ENCODE assay signal across 8 cellular contexts in the genomic region with DNA sequence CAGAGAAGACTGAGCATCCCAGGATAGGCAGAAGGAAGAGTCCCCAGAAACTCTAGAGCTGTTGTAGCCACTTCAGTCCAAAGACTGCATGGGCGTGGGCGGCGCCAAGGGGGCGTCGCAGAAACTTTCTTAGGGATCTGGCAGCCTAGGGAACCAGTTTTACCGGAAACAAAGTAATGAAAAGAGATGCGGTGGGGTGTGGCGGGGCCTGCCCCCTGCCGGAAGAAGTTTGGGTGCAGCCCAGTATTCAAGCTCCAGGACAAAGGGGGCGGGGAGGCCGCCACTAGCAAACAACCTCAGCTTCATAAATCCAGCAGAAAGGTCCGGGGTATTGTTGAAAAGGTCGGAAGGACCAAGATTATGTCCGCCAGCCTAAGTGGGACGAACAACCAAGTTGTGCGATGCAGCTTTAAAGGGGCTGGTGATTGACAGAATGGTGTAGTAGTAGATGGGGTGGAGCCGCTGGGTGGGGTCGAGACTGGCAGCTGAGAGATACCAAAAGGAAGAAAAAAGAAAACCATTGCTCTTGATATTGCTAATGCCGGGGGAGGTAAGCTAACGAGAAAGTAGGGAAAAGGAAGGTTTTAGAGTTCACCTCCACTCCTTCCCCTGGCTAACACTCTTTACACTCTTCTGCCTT.
A peak's percentile ranks its signal among the peaks of the same experiment; 100 is the strongest.
DNase-seq lines count a peak whose midpoint lies in the region; ATAC-seq lines count a peak whose summit lies in the region.

No MANE protein-coding gene starts in this region.

- DNase-seq in Right ventricle myocardium inferior (ENCODE audit: missing footprints) (peak; percentile 63), cardiac septum (ENCODE audit: low spot score) (no peak), NT2/D1 (ENCODE audit: low read depth, low spot score) (peak; percentile 51), Right ventricle myocardium superior (peak; percentile 69), posterior vena cava (ENCODE audit: low spot score) (peak; percentile 83), cortex of kidney (lab: John Stamatoyannopoulos, UW) (no peak)

- no peaks in the 10 kb centered on the region for H3K9me3 ChIP-seq in NT2/D1 (ENCODE audit: insufficient read depth, low read length)

- ATAC-seq in Right ventricle myocardium inferior (peak; percentile 80), HG02943 (IDR thresholded peaks at IDR 0.05; ENCODE audit: low read depth, unreplicated experiment) (peak; percentile 67), Right ventricle myocardium superior (ENCODE audit: poor library complexity) (peak; percentile 89)
- ATAC-seq in activated T-helper 17 cell treated with anti-CD3 and anti-CD28 coated beads, Interleukin-2, amount 50 U/mL, for 72 hours (replicated peaks): peak; percentile 79

- peak overlapping the region; percentile 85 for H3K4me3 Mint-ChIP-seq in activated T-helper 17 cell treated with anti-CD3 and anti-CD28 coated beads, Interleukin-2, amount 50 U/mL, for 72 hours

- H3K27me3 Mint-ChIP-seq in activated T-helper 17 cell treated with anti-CD3 and anti-CD28 coated beads, Interleukin-2, amount 50 U/mL, for 72 hours: no peaks in the 10 kb centered on the region

- H3K9ac ChIP-seq in NT2/D1 (ENCODE audit: insufficient read length, low read depth): peak overlapping the region; percentile 76

- H3K36me3 Mint-ChIP-seq in activated T-helper 17 cell treated with anti-CD3 and anti-CD28 coated beads, Interleukin-2, amount 50 U/mL, for 72 hours (ENCODE audit: low read depth): no peaks in the 10 kb centered on the region

- peaks cover 17% of the 10 kb centered on the region for H3K4me1 Mint-ChIP-seq in activated T-helper 17 cell treated with anti-CD3 and anti-CD28 coated beads, Interleukin-2, amount 50 U/mL, for 72 hours

- H3K36me3 ChIP-seq in NT2/D1 (ENCODE audit: insufficient read depth, insufficient read length, low read length): no peaks in the 10 kb centered on the region

- H3K4me3 ChIP-seq in NT2/D1 (ENCODE audit: insufficient read length, low read depth): peak overlapping the region; percentile 81

- no peaks in the 10 kb centered on the region for H3K9me3 Mint-ChIP-seq in activated T-helper 17 cell treated with anti-CD3 and anti-CD28 coated beads, Interleukin-2, amount 50 U/mL, for 72 hours

- H3K4me1 ChIP-seq in NT2/D1 (ENCODE audit: insufficient read depth, insufficient read length): peaks cover 5% of the 10 kb centered on the region

- H3K27me3 ChIP-seq in NT2/D1 (ENCODE audit: insufficient read depth, insufficient read length): no peaks in the 10 kb centered on the region

- intact Hi-C loops in Right ventricle myocardium inferior (cut with DNase I) (no loop called here), cardiac septum (cut with DNase I) (loop anchor here (5.0 kb wide), 1 partner anchor 324 kb away; a partner anchor contains a TSS), Right ventricle myocardium superior (cut with DNase I) (no loop called here), posterior vena cava (cut with DNase I) (no loop called here)

- peak overlapping the region; percentile 86 for H3K27ac Mint-ChIP-seq in activated T-helper 17 cell treated with anti-CD3 and anti-CD28 coated beads, Interleukin-2, amount 50 U/mL, for 72 hours

Comparison
In these comparisons a context has a peak if more than half of its experiments do, and no peak if none do; other contexts are left out.
1. DNase-seq: peak in Right ventricle myocardium inferior (single experiment), NT2/D1 (single experiment), Right ventricle myocardium superior (single experiment) and posterior vena cava (single experiment); none in cardiac septum (single experiment) and cortex of kidney (single experiment).
2. Peak in every context shown above with its lines, with median percentiles within 50 percentile points of each other: ATAC-seq.